Comparison of ENCODE assay signal across 27 cellular contexts in genomic region chr3:69723389-69723788, GRCh38. TPM values are rescaled to one million over a fixed set of nuclear protein-coding genes. Genes with fewer than 3 reads are reported as not detected.
"Had no signal": no experiment of that assay in that cellular context is flagged by ENCODE, and none has a peak within 500 bp of the region (broad histone marks: within the 10 kb centered on the region; RNA-seq: fewer than 3 reads in every experiment).

No MANE protein-coding gene starts in this region.

- H3K27me3 ChIP-seq: breast epithelium, Peyer's patch had no signal

- H3K36me3 Mint-ChIP-seq: activated CD4-positive, alpha-beta memory T cell treated with anti-CD3 and anti-CD28 coated beads for 36 hours; activated naive CD8-positive, alpha-beta T cell treated with anti-CD3 and anti-CD28 coated beads, Interleukin-2, amount 10 ng/mL, durations not matched to agents 7 days and 5 days; T-cell had no signal

- DNase-seq: activated B cell treated with CpG ODN at 0.5 μM for 24 hours; activated CD4-positive, alpha-beta memory T cell treated with anti-CD3 and anti-CD28 coated beads for 36 hours; activated CD4-positive, alpha-beta T cell treated with anti-CD3 and anti-CD28 coated beads for 1 hour; activated CD4-positive, alpha-beta T cell treated with anti-CD3 and anti-CD28 coated beads, Interleukin-2, amount 10 ng/mL, durations not matched to agents 24 days and 14 days; activated CD8-positive, alpha-beta memory T cell treated with anti-CD3 and anti-CD28 coated beads for 24 hours; activated gamma-delta T cell treated with Interleukin-2 at 50 U/mL for 16 hours; activated naive CD4-positive, alpha-beta T cell treated with anti-CD3 and anti-CD28 coated beads, Interleukin-2, amount 50 U/mL, for 16 hours; activated naive CD8-positive, alpha-beta T cell treated with anti-CD3 and anti-CD28 coated beads, Interleukin-2, amount 10 ng/mL, durations not matched to agents 7 days and 5 days; activated T-cell treated with anti-CD3 and anti-CD28 coated beads, Interleukin-2, amount 50 U/mL, for 48 hours; aorta; caudate nucleus; Kasumi-1; NCI-H1092; NCI-H1417; NCI-H1930; NCI-H2171; NCI-H2227 treated with DMSO at 0.1 percent for 48 hours; NCI-H526; NCI-H774; NK-92 treated with Interleukin-12 subunit alpha and Interleukin-12 subunit beta, amount 100 ng/mL, for 24 hours; Peyer's patch; SHP77 treated with DMSO at 0.1 percent for 48 hours; T-cell; T-helper 2 cell; T1000 had no signal

- H3K4me1 ChIP-seq: breast epithelium, Peyer's patch had no signal

- ATAC-seq: T-cell had no signal

- H3K9me3 ChIP-seq: breast epithelium, Peyer's patch had no signal

- H3K4me3 Mint-ChIP-seq: activated B cell treated with CpG ODN at 0.5 μM for 24 hours; activated CD4-positive, alpha-beta memory T cell treated with anti-CD3 and anti-CD28 coated beads for 36 hours; activated CD4-positive, alpha-beta T cell treated with anti-CD3 and anti-CD28 coated beads, Interleukin-2, amount 10 ng/mL, durations not matched to agents 24 days and 14 days; activated naive CD8-positive, alpha-beta T cell treated with anti-CD3 and anti-CD28 coated beads, Interleukin-2, amount 10 ng/mL, durations not matched to agents 7 days and 5 days; T-cell had no signal

- H3K36me3 ChIP-seq: breast epithelium, Peyer's patch had no signal

- H3K27ac Mint-ChIP-seq: activated B cell treated with CpG ODN at 0.5 μM for 24 hours; activated CD4-positive, alpha-beta memory T cell treated with anti-CD3 and anti-CD28 coated beads for 36 hours; activated CD4-positive, alpha-beta T cell treated with anti-CD3 and anti-CD28 coated beads, Interleukin-2, amount 10 ng/mL, durations not matched to agents 24 days and 14 days; activated naive CD8-positive, alpha-beta T cell treated with anti-CD3 and anti-CD28 coated beads, Interleukin-2, amount 10 ng/mL, durations not matched to agents 7 days and 5 days; activated T-helper 2 cell treated with anti-CD3 and anti-CD28 coated beads, Interferon-gamma antibody, Interleukin-2, Interleukin-4, amounts not matched to agents 10 μg/mL and 5 μg/mL and 100 μg/mL, durations not matched to agents 14 hours and 24 hours and 36 hours; T-cell had no signal

- H3K4me1 Mint-ChIP-seq: activated B cell treated with CpG ODN at 0.5 μM for 24 hours; activated CD4-positive, alpha-beta T cell treated with anti-CD3 and anti-CD28 coated beads, Interleukin-2, amount 10 ng/mL, durations not matched to agents 24 days and 14 days; activated naive CD8-positive, alpha-beta T cell treated with anti-CD3 and anti-CD28 coated beads, Interleukin-2, amount 10 ng/mL, durations not matched to agents 7 days and 5 days; T-cell had no signal

- H3K27ac ChIP-seq: breast epithelium, Peyer's patch had no signal

- H3K27me3 Mint-ChIP-seq: activated CD4-positive, alpha-beta memory T cell treated with anti-CD3 and anti-CD28 coated beads for 36 hours had no signal

- H3K9me3 Mint-ChIP-seq: activated B cell treated with CpG ODN at 0.5 μM for 24 hours; activated CD4-positive, alpha-beta memory T cell treated with anti-CD3 and anti-CD28 coated beads for 36 hours; activated CD4-positive, alpha-beta T cell treated with anti-CD3 and anti-CD28 coated beads, Interleukin-2, amount 10 ng/mL, durations not matched to agents 24 days and 14 days; activated naive CD8-positive, alpha-beta T cell treated with anti-CD3 and anti-CD28 coated beads, Interleukin-2, amount 10 ng/mL, durations not matched to agents 7 days and 5 days; activated T-helper 2 cell treated with anti-CD3 and anti-CD28 coated beads, Interferon-gamma antibody, Interleukin-2, Interleukin-4, amounts not matched to agents 10 μg/mL and 5 μg/mL and 100 μg/mL, durations not matched to agents 14 hours and 24 hours and 36 hours had no signal

- H3K4me3 ChIP-seq: breast epithelium, Peyer's patch had no signal

RNA-seq across cellular contexts. Expression of gene MITF, which starts 15.9 kb away (rescaled TPM):
- total RNA-seq: activated B cell treated with CpG ODN at 0.5 μM for 24 hours; activated CD4-positive, alpha-beta memory T cell treated with anti-CD3 and anti-CD28 coated beads for 36 hours had no signal
